Comparison of ENCODE assay signal across 16 cellular contexts in the genomic region with DNA sequence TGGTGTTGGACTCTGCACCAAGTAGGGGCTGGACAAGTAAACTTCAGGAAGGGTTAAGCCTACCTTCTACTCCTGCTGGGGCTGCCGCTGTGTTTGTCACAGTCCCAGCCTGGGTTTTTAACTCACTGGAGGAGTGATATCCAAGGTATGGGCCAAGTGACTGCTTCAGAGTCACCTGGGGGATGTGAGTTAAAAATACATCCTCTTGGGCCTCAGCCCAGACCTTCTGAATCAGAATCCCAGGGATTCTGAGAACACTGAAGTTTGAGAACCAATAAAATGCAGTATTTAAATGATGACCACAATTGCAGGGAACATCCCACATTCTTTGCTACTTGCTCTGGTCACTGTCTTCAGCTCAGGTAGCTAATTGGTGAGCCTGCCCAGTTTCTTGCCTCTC.
DNase-seq lines count a peak whose midpoint lies in the region; ATAC-seq and TF ChIP-seq lines count a peak whose summit lies in the region.
"Had no signal": no experiment of that assay in that cellular context is flagged by ENCODE, and none has a peak within 500 bp of the region (broad histone marks: within the 10 kb centered on the region; RNA-seq: fewer than 3 reads in every experiment).

No MANE protein-coding gene starts in this region.

- H3K4me3 ChIP-seq in PC-3 (ENCODE audit: low read length): peak overlapping the region; percentile 53
- H3K4me3 ChIP-seq: heart left ventricle, tibial artery had no signal

- CTCF ChIA-PET in PC-3 (lab: Charles Lee): no interaction called here
- CTCF ChIA-PET in activated naive CD4-positive, alpha-beta T cell treated with anti-CD3 and anti-CD28 coated beads for 36 hours (lab: Charles Lee): no interaction called here

- peaks cover 11% of the 10 kb centered on the region for H3K27me3 Mint-ChIP-seq in activated naive CD4-positive, alpha-beta T cell treated with anti-CD3 and anti-CD28 coated beads for 36 hours (ENCODE audit: low read depth)

- no peak overlapping the region for H3K4me3 Mint-ChIP-seq in activated naive CD4-positive, alpha-beta T cell treated with anti-CD3 and anti-CD28 coated beads for 36 hours
- H3K4me3 Mint-ChIP-seq: activated naive CD4-positive, alpha-beta T cell treated with anti-CD3 and anti-CD28 coated beads, Interleukin-2, amount 50 U/mL, for 24 hours; CD8-positive, alpha-beta memory T cell had no signal

- TF ChIP-seq CTCF in PC-3 (conservative IDR thresholded peaks at IDR 0.05; ENCODE audit: low read depth, low read length): no peak

- peak overlapping the region; percentile 77 for H3K4me2 ChIP-seq in PC-3 (ENCODE audit: low read length)

- H3K27ac ChIP-seq in PC-3 (ENCODE audit: low read length) (peak overlapping the region; percentile 97), epithelial cell of prostate (peak overlapping the region; percentile 80)
- H3K27ac ChIP-seq: heart left ventricle, tibial artery had no signal

- no TSS peak for BruUV-seq in PC-3 (replicated peaks; lab: Mats Ljungman, UMichigan)

- no peaks in the 10 kb centered on the region for H3K36me3 ChIP-seq in PC-3 (ENCODE audit: low read depth, low read length)
- H3K36me3 ChIP-seq: heart left ventricle, tibial artery had no signal

- no peaks in the 10 kb centered on the region for H4K20me1 ChIP-seq in PC-3 (ENCODE audit: low read length)

- H2AFZ ChIP-seq in PC-3 (ENCODE audit: low read length): no peak overlapping the region

- H3K27ac Mint-ChIP-seq in activated naive CD4-positive, alpha-beta T cell treated with anti-CD3 and anti-CD28 coated beads for 36 hours: no peak overlapping the region
- H3K27ac Mint-ChIP-seq: activated naive CD4-positive, alpha-beta T cell treated with anti-CD3 and anti-CD28 coated beads, Interleukin-2, amount 50 U/mL, for 24 hours; CD8-positive, alpha-beta memory T cell had no signal

- H3K9me3 Mint-ChIP-seq in activated naive CD4-positive, alpha-beta T cell treated with anti-CD3 and anti-CD28 coated beads for 36 hours: peaks cover 2% of the 10 kb centered on the region
- H3K9me3 Mint-ChIP-seq: activated naive CD4-positive, alpha-beta T cell treated with anti-CD3 and anti-CD28 coated beads, Interleukin-2, amount 50 U/mL, for 24 hours had no signal

- ATAC-seq in PC-3: peak; percentile 44
- ATAC-seq in GM21423 (IDR thresholded peaks at IDR 0.05; ENCODE audit: unreplicated experiment): no peak
- no peak for ATAC-seq in GM18909 (IDR thresholded peaks at IDR 0.05; ENCODE audit: poor library complexity, unreplicated experiment)
- ATAC-seq: heart left ventricle, HepG2, left colon had no signal

- peaks cover 9% of the 10 kb centered on the region for H3K79me2 ChIP-seq in PC-3 (ENCODE audit: low read length)

- POLR2A ChIA-PET in PC-3 (lab: Charles Lee; ENCODE audit: unreplicated experiment): interaction anchor here (0.7 to 2.6 kb wide), 2 partner anchors 30 to 39 kb away, joined by 6 to 16 read pairs; no protein-coding TSS in a partner anchor

- no peaks in the 10 kb centered on the region for H3K9me3 ChIP-seq in PC-3 (ENCODE audit: low read length)
- H3K9me3 ChIP-seq: heart left ventricle, tibial artery had no signal

- peaks cover 35% of the 10 kb centered on the region for H3F3A ChIP-seq in PC-3 (ENCODE audit: low read length, unreplicated experiment)

- H3K4me1 ChIP-seq in PC-3 (ENCODE audit: insufficient read depth, low read length): peaks cover 56% of the 10 kb centered on the region

- intact Hi-C loops in PC-3 (cut with micrococcal nuclease): loop anchor here (1.0 to 2.0 kb wide), 3 partner anchors 69 to 151 kb away; a partner anchor contains a TSS
- intact Hi-C loops in activated naive CD4-positive, alpha-beta T cell treated with anti-CD3 and anti-CD28 coated beads for 36 hours (cut with micrococcal nuclease): no loop called here

- no peaks in the 10 kb centered on the region for H3K9me2 ChIP-seq in PC-3 (replicated peaks; ENCODE audit: low read length)

- DNase-seq in GM03348 (ENCODE audit: low spot score) (peak; percentile 49), PC-3 (peak; percentile 99), epithelial cell of prostate (ENCODE audit: low read depth, low spot score) (peak; percentile 73), renal cortical epithelial cell (ENCODE audit: low read depth) (peak; percentile 66), hippocampal formation (lab: John Stamatoyannopoulos, UW) (no peak)
- no peak for DNase-seq in activated naive CD4-positive, alpha-beta T cell treated with anti-CD3 and anti-CD28 coated beads for 36 hours
- DNase-seq: activated CD8-positive, alpha-beta memory T cell treated with anti-CD3 and anti-CD28 coated beads, Interleukin-2, amount 50 U/mL, for 4 hours; CD8-positive, alpha-beta memory T cell; heart left ventricle; left colon; stimulated activated CD8-positive, alpha-beta memory T cell treated with anti-CD3 and anti-CD28 coated beads, Interleukin-4, amount 100 ng/mL, for 48 hours; tibial artery had no signal

- peak overlapping the region; percentile 92 for H3K9ac ChIP-seq in PC-3 (ENCODE audit: low read length)

- peaks cover 9% of the 10 kb centered on the region for H3K4me1 Mint-ChIP-seq in activated naive CD4-positive, alpha-beta T cell treated with anti-CD3 and anti-CD28 coated beads for 36 hours (ENCODE audit: low read depth)
- H3K4me1 Mint-ChIP-seq: activated naive CD4-positive, alpha-beta T cell treated with anti-CD3 and anti-CD28 coated beads, Interleukin-2, amount 50 U/mL, for 24 hours had no signal

- H3K36me3 Mint-ChIP-seq in activated naive CD4-positive, alpha-beta T cell treated with anti-CD3 and anti-CD28 coated beads for 36 hours (ENCODE audit: low read depth): no peaks in the 10 kb centered on the region
- H3K36me3 Mint-ChIP-seq: activated naive CD4-positive, alpha-beta T cell treated with anti-CD3 and anti-CD28 coated beads, Interleukin-2, amount 50 U/mL, for 24 hours; CD8-positive, alpha-beta memory T cell had no signal

- no peaks in the 10 kb centered on the region for H3K27me3 ChIP-seq in PC-3 (ENCODE audit: low read length)
- H3K27me3 ChIP-seq: heart left ventricle, tibial artery had no signal

Comparison
In these comparisons a context has a peak if more than half of its experiments do, and no peak if none do; other contexts are left out.
1. DNase-seq: peak in GM03348 (single experiment), PC-3 (single experiment), epithelial cell of prostate (single experiment) and renal cortical epithelial cell (single experiment); none in hippocampal formation (0 of 2) and activated naive CD4-positive, alpha-beta T cell treated with anti-CD3 and anti-CD28 coated beads for 36 hours (single experiment).